1 cellular context compared by ENCODE assay signal in genomic region chr11:16612801-16613400, GRCh38.
TF ChIP-seq lines count a peak whose summit lies in the region.

No MANE protein-coding gene starts in this region.

TF ChIP-seq in H1, 55 proteins besides CTCF, POLR2A, EP300 and RAD21 (continued from another document):
- TF ChIP-seq SIRT6 (IDR thresholded peaks at IDR 0.05; ENCODE audit: low read length) (no peak), TAF7 (optimal IDR thresholded peaks at IDR 0.05; ENCODE audit: borderline replicate concordance, low read depth, low read length) (no peak), BRCA1 (IDR thresholded peaks at IDR 0.05; ENCODE audit: low read depth, low read length) (no peak), CBX8 (IDR thresholded peaks at IDR 0.05; ENCODE audit: borderline replicate concordance, low read depth, low read length) (0 out of 2 replicates have a peak, but pooled peaks have one; percentile 66), CEBPB (IDR thresholded peaks at IDR 0.05; ENCODE audit: low read depth, low read length) (no peak), ASH2L (IDR thresholded peaks at IDR 0.05; ENCODE audit: low read length) (no peak), NANOG (IDR thresholded peaks at IDR 0.05; ENCODE audit: insufficient read depth, low read depth, low read length, poor library complexity, severe bottlenecking) (no peak), SUZ12 (IDR thresholded peaks at IDR 0.05; ENCODE audit: low read length) (peak; percentile 98), CHD2 (IDR thresholded peaks at IDR 0.05; ENCODE audit: low read length) (no peak), POLR2AphosphoS5 (IDR thresholded peaks at IDR 0.05; ENCODE audit: low read depth, low read length) (no peak), HDAC2 (IDR thresholded peaks at IDR 0.05; ENCODE audit: borderline replicate concordance in 1 of 2, low read depth in 2 of 2, low read length in 2 of 2) (no peak), NRF1 (IDR thresholded peaks at IDR 0.05; ENCODE audit: low read depth, low read length) (no peak), KDM5A (IDR thresholded peaks at IDR 0.05; ENCODE audit: low read length) (no peak), EZH2 (IDR thresholded peaks at IDR 0.05; ENCODE audit: low read depth, low read length, severe bottlenecking) (peak; percentile 92), ATF2 (IDR thresholded peaks at IDR 0.05; ENCODE audit: low read length) (no peak), RXRA (IDR thresholded peaks at IDR 0.05; ENCODE audit: insufficient read depth, low read depth, low read length) (no peak), KDM1A (IDR thresholded peaks at IDR 0.05; ENCODE audit: borderline replicate concordance, low read length) (no peak), GABPA (IDR thresholded peaks at IDR 0.05; ENCODE audit: borderline replicate concordance, insufficient read depth, low read length) (no peak), JUND (IDR thresholded peaks at IDR 0.05; ENCODE audit: low read length) (no peak), YY1 (IDR thresholded peaks at IDR 0.05; ENCODE audit: low read depth, low read length) (no peak), SIN3A (conservative IDR thresholded peaks at IDR 0.05 in 1 of 2, IDR thresholded peaks at IDR 0.05 in 1 of 2; ENCODE audit: low read depth in 1 of 2, low read length in 2 of 2) (no peak), TEAD4 (IDR thresholded peaks at IDR 0.05; ENCODE audit: low read depth, low read length) (no peak), HDAC6 (IDR thresholded peaks at IDR 0.05; ENCODE audit: low read depth, low read length) (no peak), SP1 (IDR thresholded peaks at IDR 0.05; ENCODE audit: low read depth, low read length) (no peak), FOSL1 (IDR thresholded peaks at IDR 0.05; ENCODE audit: insufficient read depth, low read depth, low read length) (no peak), CHD7 (IDR thresholded peaks at IDR 0.05; ENCODE audit: insufficient replicate concordance, low read length) (no peak)
- TF ChIP-seq, protein P1, sequence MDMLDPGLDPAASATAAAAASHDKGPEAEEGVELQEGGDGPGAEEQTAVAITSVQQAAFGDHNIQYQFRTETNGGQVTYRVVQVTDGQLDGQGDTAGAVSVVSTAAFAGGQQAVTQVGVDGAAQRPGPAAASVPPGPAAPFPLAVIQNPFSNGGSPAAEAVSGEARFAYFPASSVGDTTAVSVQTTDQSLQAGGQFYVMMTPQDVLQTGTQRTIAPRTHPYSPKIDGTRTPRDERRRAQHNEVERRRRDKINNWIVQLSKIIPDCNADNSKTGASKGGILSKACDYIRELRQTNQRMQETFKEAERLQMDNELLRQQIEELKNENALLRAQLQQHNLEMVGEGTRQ (IDR thresholded peaks at IDR 0.05; ENCODE audit: low read length): no peak
